In genomic region chr2:180572346-180572745, GRCh38 we compare ENCODE assay signal across 22 cellular contexts.
"Had no signal": no experiment of that assay in that cellular context is flagged by ENCODE, and none has a peak within 500 bp of the region (broad histone marks: within the 10 kb centered on the region; RNA-seq: fewer than 3 reads in every experiment).

No MANE protein-coding gene starts in this region.

- DNase-seq: activated B cell treated with CpG ODN at 0.5 μM for 24 hours; activated CD4-positive, alpha-beta T cell treated with anti-CD3 and anti-CD28 coated beads for 48 hours; activated CD8-positive, alpha-beta memory T cell treated with anti-CD3 and anti-CD28 coated beads, Interleukin-2, amount 50 U/mL, for 4 hours; activated CD8-positive, alpha-beta T cell treated with anti-CD3 and anti-CD28 coated beads, Interleukin-2, amount 10 ng/mL, durations not matched to agents 7 days and 5 days; activated gamma-delta T cell treated with Interleukin-2 at 50 U/mL for 16 hours; activated naive CD8-positive, alpha-beta T cell treated with anti-CD3 and anti-CD28 coated beads for 36 hours; activated T-cell treated with anti-CD3 and anti-CD28 coated beads, Interleukin-2, amount 50 U/mL, for 72 hours; anterior cingulate cortex; cerebellar nuclear complex; dermis blood vessel endothelial cell; effector memory CD8-positive, alpha-beta T cell; hypothalamus; left ventricle myocardium superior; mesendoderm; nucleus accumbens; posterior cingulate gyrus; small intestine; stimulated activated naive CD8-positive, alpha-beta T cell treated with anti-CD3 and anti-CD28 coated beads, Interleukin-15, amount 100 ng/mL, for 72 hours; SW 1271; upper lobe of right lung had no signal

- H3K4me1 ChIP-seq: upper lobe of right lung had no signal

- ATAC-seq: activated CD8-positive, alpha-beta T cell treated with anti-CD3 and anti-CD28 coated beads, Interleukin-2, amount 10 ng/mL, durations not matched to agents 7 days and 5 days; activated T-cell treated with anti-CD3 and anti-CD28 coated beads, Interleukin-2, amount 50 U/mL, for 72 hours; effector memory CD8-positive, alpha-beta T cell; left ventricle myocardium superior; natural killer cell treated with Interleukin-12 subunit alpha and Interleukin-12 subunit beta and Interleukin-15 and Interleukin-18, amount 100 ng/mL, for 72 hours; stimulated activated naive CD8-positive, alpha-beta T cell treated with anti-CD3 and anti-CD28 coated beads, Interleukin-15, amount 100 ng/mL, for 72 hours; upper lobe of right lung had no signal

- H3K9me3 ChIP-seq: upper lobe of right lung had no signal

- H3K27me3 ChIP-seq: upper lobe of right lung had no signal

- FAIRE-seq: small intestine had no signal

- H3K27ac ChIP-seq: epithelial cell of prostate, upper lobe of right lung had no signal

- H3K4me3 ChIP-seq: upper lobe of right lung had no signal

- H3K36me3 ChIP-seq: upper lobe of right lung had no signal
